Comparison of ENCODE assay signal across 4 cellular contexts in genomic region chr3:184121031-184121430, GRCh38. TPM values are rescaled to one million over a fixed set of nuclear protein-coding genes. Genes with fewer than 3 reads are reported as not detected.
"Had no signal": no experiment of that assay in that cellular context is flagged by ENCODE, and none has a peak within 500 bp of the region (broad histone marks: within the 10 kb centered on the region; RNA-seq: fewer than 3 reads in every experiment).

No MANE protein-coding gene starts in this region.

RNA-seq across cellular contexts. Expression of gene HTR3E, which starts 24.2 kb away (rescaled TPM):
- polyA plus RNA-seq: HepG2, IgD-negative memory B cell, IMR-90, K562 had no signal
